10 cellular contexts compared by ENCODE assay signal in the genomic region with DNA sequence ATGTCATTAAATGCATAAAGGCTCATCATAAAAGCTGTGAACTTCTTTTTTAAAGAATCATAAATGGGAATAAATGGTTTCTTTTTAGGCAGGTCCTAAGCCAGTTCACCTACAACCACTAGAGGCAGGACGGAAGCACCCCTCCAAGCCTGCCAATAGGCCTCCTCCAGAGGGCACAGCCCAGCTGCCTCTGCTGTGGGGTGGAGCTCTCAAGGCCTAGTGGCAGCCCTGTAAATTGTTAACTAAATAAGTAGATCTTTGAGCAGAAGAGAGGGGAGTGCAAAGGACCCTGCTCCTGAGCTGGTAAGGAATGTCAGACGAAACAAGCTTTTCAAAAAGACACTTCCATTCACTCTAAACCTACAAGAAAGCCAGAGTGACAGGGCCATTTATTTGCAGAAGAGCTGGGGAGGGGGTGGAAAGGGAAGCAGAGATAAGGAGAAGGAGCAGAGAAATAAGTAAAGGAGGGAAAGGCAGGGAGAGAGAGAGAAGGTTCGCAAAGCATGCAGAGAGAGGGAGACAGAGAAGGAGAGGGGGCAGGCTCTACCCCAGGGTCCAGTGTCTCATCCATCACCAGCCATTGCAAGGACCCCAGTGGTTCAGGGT. TPM values are rescaled to one million over a fixed set of nuclear protein-coding genes. Genes with fewer than 3 reads are reported as not detected.
DNase-seq lines count a peak whose midpoint lies in the region; ATAC-seq and TF ChIP-seq lines count a peak whose summit lies in the region.
"Had no signal": no experiment of that assay in that cellular context is flagged by ENCODE, and none has a peak within 500 bp of the region (broad histone marks: within the 10 kb centered on the region; RNA-seq: fewer than 3 reads in every experiment).

No MANE protein-coding gene starts in this region.

- peak; percentile 87 for ATAC-seq in GM18867 (IDR thresholded peaks at IDR 0.05; ENCODE audit: unreplicated experiment)
- ATAC-seq in HG02759 (IDR thresholded peaks at IDR 0.05; ENCODE audit: unreplicated experiment): no peak
- ATAC-seq: Right ventricle myocardium inferior had no signal

- H3K4me3 ChIP-seq in choroid plexus epithelial cell (ENCODE audit: low read depth, low read length): no peak overlapping the region
- H3K4me3 ChIP-seq in parathyroid adenoma (ENCODE audit: low read depth, low read length): no peak overlapping the region
- H3K4me3 ChIP-seq in effector memory CD4-positive, alpha-beta T cell (ENCODE audit: insufficient read depth, low read depth, low read length, poor library complexity, severe bottlenecking): no peak overlapping the region

- DNase-seq in M059J (ENCODE audit: low read depth) (peak; percentile 24), choroid plexus epithelial cell (ENCODE audit: low read depth) (no peak), NCI-H446 treated with DMSO at 0.1 percent for 48 hours (lab: John Stamatoyannopoulos, UW) (no peak)
- no peak for DNase-seq in effector memory CD4-positive, alpha-beta T cell
- DNase-seq: DMS53, substantia nigra had no signal

- H2AFZ ChIP-seq in parathyroid adenoma: no peak overlapping the region

- peaks cover 63% of the 10 kb centered on the region for H3K4me1 ChIP-seq in parathyroid adenoma
- H3K4me1 ChIP-seq in effector memory CD4-positive, alpha-beta T cell (ENCODE audit: control insufficient read depth, insufficient read depth, low read length, poor library complexity, severe bottlenecking): no peaks in the 10 kb centered on the region

- H3K9ac ChIP-seq in parathyroid adenoma: peak overlapping the region; percentile 40

- peak overlapping the region; percentile 72 for H3K4me2 ChIP-seq in parathyroid adenoma (ENCODE audit: low read length)

- no peaks in the 10 kb centered on the region for H3K9me3 ChIP-seq in parathyroid adenoma (ENCODE audit: control insufficient read depth, low read length)
- no peaks in the 10 kb centered on the region for H3K9me3 ChIP-seq in effector memory CD4-positive, alpha-beta T cell (ENCODE audit: control insufficient read depth, low read length)

- H3K36me3 ChIP-seq in parathyroid adenoma (ENCODE audit: control insufficient read depth, insufficient read depth, low read length): no peaks in the 10 kb centered on the region
- H3K36me3 ChIP-seq in effector memory CD4-positive, alpha-beta T cell (ENCODE audit: control insufficient read depth, insufficient read depth, low read length): no peaks in the 10 kb centered on the region

- H3K27ac ChIP-seq in parathyroid adenoma: peak overlapping the region; percentile 98
- no peak overlapping the region for H3K27ac ChIP-seq in effector memory CD4-positive, alpha-beta T cell (ENCODE audit: insufficient read depth, low read length, poor library complexity, severe bottlenecking)

- TF ChIP-seq CTCF in choroid plexus epithelial cell (conservative IDR thresholded peaks at IDR 0.05; ENCODE audit: low read depth, low read length): peak; percentile 30
- TF ChIP-seq CTCF in parathyroid adenoma (IDR thresholded peaks at IDR 0.05): peak; percentile 66

- no peaks in the 10 kb centered on the region for H3K27me3 ChIP-seq in parathyroid adenoma (ENCODE audit: control insufficient read depth, insufficient read depth, low read length)
- no peaks in the 10 kb centered on the region for H3K27me3 ChIP-seq in effector memory CD4-positive, alpha-beta T cell (replicated peaks; ENCODE audit: control insufficient read depth, insufficient read depth, low read length, poor library complexity, severe bottlenecking)

- H3K79me2 ChIP-seq in parathyroid adenoma: peaks cover 86% of the 10 kb centered on the region

RNA-seq across cellular contexts. Expression of gene MAFB, which starts 18.0 kb away (rescaled TPM):
- total RNA-seq in M059J (2014; rRNA removed; shearing (Covaris generic)): 4.2 and 7.4 TPM in 2 replicates
